In genomic region chr1:32345289-32345827, GRCh38 we compare ENCODE assay signal across 10 cellular contexts. TPM values are rescaled to one million over a fixed set of nuclear protein-coding genes. Genes with fewer than 3 reads are reported as not detected.
A peak's percentile ranks its signal among the peaks of the same experiment; 100 is the strongest.
DNase-seq lines count a peak whose midpoint lies in the region; ATAC-seq and TF ChIP-seq lines count a peak whose summit lies in the region.
"Had no signal": no experiment of that assay in that cellular context is flagged by ENCODE, and none has a peak within 500 bp of the region (broad histone marks: within the 10 kb centered on the region; RNA-seq: fewer than 3 reads in every experiment).

No MANE protein-coding gene starts in this region.

- H3K79me2 ChIP-seq in fibroblast of lung (ENCODE audit: control insufficient read depth, insufficient read depth, low read length), result no peaks in the 10 kb centered on the region

- no peak for TF ChIP-seq CTCF in RWPE2 (IDR thresholded peaks at IDR 0.05; ENCODE audit: poor library complexity, severe bottlenecking)
- TF ChIP-seq CTCF in fibroblast of lung (conservative IDR thresholded peaks at IDR 0.05 in 1 of 2, IDR thresholded peaks at IDR 0.05 in 1 of 2; ENCODE audit: low read depth in 1 of 2, low read length in 2 of 2), result no peak

- H2AFZ ChIP-seq in fibroblast of lung (ENCODE audit: low read length), result no peak overlapping the region

- no peak overlapping the region for H3K4me3 Mint-ChIP-seq in activated T-cell treated with anti-CD3 and anti-CD28 coated beads, Interleukin-2, amount 50 U/mL, for 24 hours
- no peak overlapping the region for H3K4me3 Mint-ChIP-seq in stimulated activated effector memory CD8-positive, alpha-beta T cell treated with anti-CD3 and anti-CD28 coated beads, Interleukin-12 subunit alpha, Interleukin-12 subunit beta, amount 100 ng/mL, for 72 hours

- H3K27me3 ChIP-seq in RWPE2 (ENCODE audit: insufficient read depth, poor library complexity, severe bottlenecking) (no peaks in the 10 kb centered on the region), fibroblast of lung (ENCODE audit: control insufficient read depth, insufficient read depth, low read length) (no peaks in the 10 kb centered on the region), H7 (ENCODE audit: control insufficient read depth, insufficient read depth, low read length) (peaks cover 6% of the 10 kb centered on the region; the same call in 1 of the 2 replicates)

- no peaks in the 10 kb centered on the region for H3K9me3 ChIP-seq in RWPE2 (ENCODE audit: severe bottlenecking)
- no peaks in the 10 kb centered on the region for H3K9me3 ChIP-seq in fibroblast of lung (ENCODE audit: control insufficient read depth, insufficient read depth, low read depth, low read length)

- no peak overlapping the region for H3K9ac ChIP-seq in fibroblast of lung (ENCODE audit: insufficient read depth, low read length)

- H3K4me2 ChIP-seq in fibroblast of lung (ENCODE audit: extremely low read depth, insufficient read depth, low read length), result no peak overlapping the region

- H3K36me3 ChIP-seq in RWPE2 (ENCODE audit: low read depth), result no peaks in the 10 kb centered on the region
- H3K36me3 ChIP-seq in fibroblast of lung (ENCODE audit: control insufficient read depth, insufficient read depth, low read length), result no peaks in the 10 kb centered on the region
- H3K36me3 ChIP-seq in H7 (replicated peaks; ENCODE audit: control insufficient read depth, insufficient read depth, low read length), result no peaks in the 10 kb centered on the region

- H3K27ac ChIP-seq in RWPE2 (ENCODE audit: poor library complexity, severe bottlenecking) (no peak overlapping the region), fibroblast of lung (ENCODE audit: insufficient read depth, low read length) (no peak overlapping the region)

- DNase-seq in activated T-cell treated with anti-CD3 and anti-CD28 coated beads, Interleukin-2, amount 50 U/mL, for 24 hours, result no peak
- DNase-seq in activated T-cell treated with anti-CD3 and anti-CD28 coated beads, Interleukin-2, amount 50 U/mL, for 48 hours, result no peak
- no peak for DNase-seq in RWPE2 (ENCODE audit: low spot score)
- peak; percentile 56 for DNase-seq in fibroblast of lung (ENCODE audit: low read depth in 2 of 2)
- no peak for DNase-seq in stimulated activated effector memory CD8-positive, alpha-beta T cell treated with anti-CD3 and anti-CD28 coated beads, Interleukin-12 subunit alpha, Interleukin-12 subunit beta, amount 100 ng/mL, for 72 hours (ENCODE audit: low spot score in 2 of 2)
- DNase-seq in H7, result no peak
- DNase-seq: activated naive CD4-positive, alpha-beta T cell treated with anti-CD3 and anti-CD28 coated beads, Interleukin-2, amount 50 U/mL, for 16 hours; trophoblast cell had no signal

- no peaks in the 10 kb centered on the region for H3K27me3 Mint-ChIP-seq in activated T-cell treated with anti-CD3 and anti-CD28 coated beads, Interleukin-2, amount 50 U/mL, for 24 hours

- H3K4me1 ChIP-seq in RWPE2 (ENCODE audit: insufficient read depth, poor library complexity, severe bottlenecking) (no peaks in the 10 kb centered on the region), fibroblast of lung (ENCODE audit: control insufficient read depth, extremely low read depth, insufficient read depth, low read length) (peaks cover 4% of the 10 kb centered on the region)

- H4K20me1 ChIP-seq in fibroblast of lung (ENCODE audit: control insufficient read depth, extremely low read depth, insufficient read depth, low read length), result no peaks in the 10 kb centered on the region

- ATAC-seq in RWPE2 (ENCODE audit: low read depth) (peak; percentile 32; the same call in 1 of the 3 replicates), GM18519 (IDR thresholded peaks at IDR 0.05; ENCODE audit: low FRiP score, unreplicated experiment) (no peak), HG03159 (IDR thresholded peaks at IDR 0.05; ENCODE audit: unreplicated experiment) (no peak)
- no peak for ATAC-seq in stimulated activated effector memory CD8-positive, alpha-beta T cell treated with anti-CD3 and anti-CD28 coated beads, Interleukin-12 subunit alpha, Interleukin-12 subunit beta, amount 100 ng/mL, for 72 hours

- no peak overlapping the region for H3K4me3 ChIP-seq in RWPE2 (ENCODE audit: severe bottlenecking)
- no peak overlapping the region for H3K4me3 ChIP-seq in fibroblast of lung (replicated peaks in 1 of 4; ENCODE audit: control extremely low read depth in 1 of 4, insufficient read depth in 1 of 4, low read depth in 3 of 4, low read length in 4 of 4)
- H3K4me3 ChIP-seq in H7 (ENCODE audit: insufficient read depth, low read depth, low read length), result no peak overlapping the region

- peaks cover 39% of the 10 kb centered on the region for H3K4me1 Mint-ChIP-seq in activated T-cell treated with anti-CD3 and anti-CD28 coated beads, Interleukin-2, amount 50 U/mL, for 24 hours (ENCODE audit: low read depth)
- peaks cover 53% of the 10 kb centered on the region for H3K4me1 Mint-ChIP-seq in stimulated activated effector memory CD8-positive, alpha-beta T cell treated with anti-CD3 and anti-CD28 coated beads, Interleukin-12 subunit alpha, Interleukin-12 subunit beta, amount 100 ng/mL, for 72 hours

- peak overlapping the region; percentile 7 for H3K27ac Mint-ChIP-seq in activated T-cell treated with anti-CD3 and anti-CD28 coated beads, Interleukin-2, amount 50 U/mL, for 24 hours
- peak overlapping the region; percentile 68 for H3K27ac Mint-ChIP-seq in stimulated activated effector memory CD8-positive, alpha-beta T cell treated with anti-CD3 and anti-CD28 coated beads, Interleukin-12 subunit alpha, Interleukin-12 subunit beta, amount 100 ng/mL, for 72 hours

- H3K36me3 Mint-ChIP-seq in activated T-cell treated with anti-CD3 and anti-CD28 coated beads, Interleukin-2, amount 50 U/mL, for 24 hours (ENCODE audit: low read depth), result no peaks in the 10 kb centered on the region
- H3K36me3 Mint-ChIP-seq in stimulated activated effector memory CD8-positive, alpha-beta T cell treated with anti-CD3 and anti-CD28 coated beads, Interleukin-12 subunit alpha, Interleukin-12 subunit beta, amount 100 ng/mL, for 72 hours, result no peaks in the 10 kb centered on the region

- H3K9me3 Mint-ChIP-seq in activated T-cell treated with anti-CD3 and anti-CD28 coated beads, Interleukin-2, amount 50 U/mL, for 24 hours, result peaks cover under 1% of the 10 kb centered on the region
- H3K9me3 Mint-ChIP-seq in stimulated activated effector memory CD8-positive, alpha-beta T cell treated with anti-CD3 and anti-CD28 coated beads, Interleukin-12 subunit alpha, Interleukin-12 subunit beta, amount 100 ng/mL, for 72 hours, result no peaks in the 10 kb centered on the region

RNA-seq across cellular contexts. Expression of gene MARCKSL1, which starts 9.3 kb away (rescaled TPM):
- 11.7 and 33.1 TPM in 2 replicates for total RNA-seq in fibroblast of lung
- 79.1 and 107 TPM in 2 replicates for polyA plus RNA-seq in fibroblast of lung
- polyA plus RNA-seq in fibroblast of lung (2012), result 69.7 and 85.1 TPM in 2 replicates
- polyA minus RNA-seq in fibroblast of lung (ENCODE audit: low replicate concordance), result 61.8 and 88.9 TPM in 2 replicates
- 478 and 603 TPM in 2 replicates for total RNA-seq in H7 (2014; rRNA removed; shearing (Covaris generic))

RNA-seq across cellular contexts. Expression of gene FAM229A, which starts 16.9 kb away (rescaled TPM):
- total RNA-seq in fibroblast of lung, result 0.77 and 0.99 TPM in 2 replicates
- polyA plus RNA-seq in fibroblast of lung, result 0.53 and 0.77 TPM in 2 replicates
- polyA plus RNA-seq in fibroblast of lung (2012), result 0.59 and 0.65 TPM in 2 replicates
- 0.37 and 1.2 TPM in 2 replicates for polyA minus RNA-seq in fibroblast of lung (ENCODE audit: low replicate concordance)
- total RNA-seq in H7 (2014; rRNA removed; shearing (Covaris generic)), result 4.0 and 8.2 TPM in 2 replicates

RNA-seq across cellular contexts. Expression of gene TSSK3, which starts 17.0 kb away (rescaled TPM):
- 0.50 and 0.51 TPM in 2 replicates for total RNA-seq in fibroblast of lung
- 0.35 and 0.58 TPM in 2 replicates for polyA plus RNA-seq in fibroblast of lung
- 0.74 and 0.75 TPM in 2 replicates for polyA plus RNA-seq in fibroblast of lung (2012)
- not detected in 2 replicates for polyA minus RNA-seq in fibroblast of lung (ENCODE audit: low replicate concordance)
- 1.2 and 3.7 TPM in 2 replicates for total RNA-seq in H7 (2014; rRNA removed; shearing (Covaris generic))

RNA-seq across cellular contexts. Expression of gene BSDC1, which starts 48.9 kb away (rescaled TPM):
- 48.5 and 55.5 TPM in 2 replicates for total RNA-seq in fibroblast of lung
- 42.4 and 42.8 TPM in 2 replicates for polyA plus RNA-seq in fibroblast of lung
- polyA plus RNA-seq in fibroblast of lung (2012), result 30.6 and 34.9 TPM in 2 replicates
- 32.2 and 33.6 TPM in 2 replicates for polyA minus RNA-seq in fibroblast of lung (ENCODE audit: low replicate concordance)
- total RNA-seq in H7 (2014; rRNA removed; shearing (Covaris generic)), result 91.5 and 97.8 TPM in 2 replicates

RNA-seq across cellular contexts. Expression of gene HDAC1, which starts 53.5 kb away (rescaled TPM):
- total RNA-seq in fibroblast of lung, result 86.3 and 100 TPM in 2 replicates
- polyA plus RNA-seq in fibroblast of lung, result 143 and 159 TPM in 2 replicates
- 139 and 157 TPM in 2 replicates for polyA plus RNA-seq in fibroblast of lung (2012)
- 72.1 and 76.9 TPM in 2 replicates for polyA minus RNA-seq in fibroblast of lung (ENCODE audit: low replicate concordance)
- total RNA-seq in H7 (2014; rRNA removed; shearing (Covaris generic)), result 133 and 151 TPM in 2 replicates

Comparison
In these comparisons a context has a peak if more than half of its experiments do, and no peak if none do; other contexts are left out.
1. DNase-seq: peak in fibroblast of lung (2 of 2); none in activated T-cell treated with anti-CD3 and anti-CD28 coated beads, Interleukin-2, amount 50 U/mL, for 24 hours (single experiment), activated T-cell treated with anti-CD3 and anti-CD28 coated beads, Interleukin-2, amount 50 U/mL, for 48 hours (0 of 2), RWPE2 (single experiment), stimulated activated effector memory CD8-positive, alpha-beta T cell treated with anti-CD3 and anti-CD28 coated beads, Interleukin-12 subunit alpha, Interleukin-12 subunit beta, amount 100 ng/mL, for 72 hours (0 of 2) and H7 (single experiment).
2. RNA of gene MARCKSL1, which starts 9.3 kb away (total RNA-seq): 478 to 603 TPM in H7; 11.7 to 33.1 TPM in fibroblast of lung; every median in the first group is over 10 times any median in the second.